15 cellular contexts compared by ENCODE assay signal in the genomic region with DNA sequence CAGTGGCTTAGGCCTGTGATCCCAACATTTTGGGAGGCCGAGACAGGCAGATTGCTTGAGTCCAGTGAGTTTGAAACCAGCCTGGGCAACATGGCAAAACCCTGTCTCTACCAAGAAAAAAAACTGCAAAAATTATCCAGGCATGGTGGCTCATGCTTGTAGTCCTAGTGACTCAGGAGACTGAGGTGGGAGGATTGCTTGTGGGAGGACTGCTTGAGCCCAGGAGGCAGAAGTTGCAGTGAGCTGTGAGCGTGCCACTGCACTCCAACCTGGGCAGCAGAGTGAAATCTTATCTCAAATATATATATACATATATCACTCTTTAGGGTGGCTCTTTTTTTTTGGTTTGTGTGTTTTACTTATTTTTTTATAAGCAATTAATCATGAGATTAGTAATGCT.
A peak's percentile ranks its signal among the peaks of the same experiment; 100 is the strongest.
DNase-seq lines count a peak whose midpoint lies in the region; ATAC-seq, FAIRE-seq and TF ChIP-seq lines count a peak whose summit lies in the region.
"Had no signal": no experiment of that assay in that cellular context is flagged by ENCODE, and none has a peak within 500 bp of the region (broad histone marks: within the 10 kb centered on the region; RNA-seq: fewer than 3 reads in every experiment).

No MANE protein-coding gene starts in this region.

- no peak for ATAC-seq in A549
- ATAC-seq in SK-N-SH treated with all-trans-retinoic acid at 6 μM for 48 hours, result no peak
- ATAC-seq in HG02642 (IDR thresholded peaks at IDR 0.05; ENCODE audit: poor library complexity, unreplicated experiment), result no peak
- ATAC-seq: GM12878, HCT116 had no signal

- WGBS in A549 (ENCODE audit: missing lambda C conversion rate), result 91% methylated on average over 2 of the region's 2 CpGs

- TF ChIP-seq POLR2A in A549 (IDR thresholded peaks at IDR 0.05; ENCODE audit: low read length), result no peak

- no peak overlapping the region for H3K4me3 ChIP-seq in A549
- H3K4me3 ChIP-seq: GM12878, GM23248 had no signal

- POLR2A ChIA-PET in A549 (lab: Yijun Ruan, JAX), result no interaction called here

- FAIRE-seq in A549 (lab: Jason Lieb, UNC), result no peak
- FAIRE-seq: GM12878, H54 had no signal

- DNase-seq in A549 (ENCODE audit: low read depth in 1 of 2, low spot score in 1 of 2), result no peak
- peak; percentile 9 for DNase-seq in OCI-M1 (lab: John Stamatoyannopoulos, UW)
- DNase-seq in kidney tubule cell (ENCODE audit: low spot score), result peak; percentile 30
- peak; percentile 23 for DNase-seq in renal cortical epithelial cell (ENCODE audit: low read depth)
- DNase-seq in stimulated activated CD4-positive, alpha-beta T cell treated with anti-CD3 and anti-CD28 coated beads, Interleukin-15, amount 100 ng/mL, for 24 hours, result no peak
- DNase-seq: 8988T; C1 segment of cervical spinal cord; CD4-positive, alpha-beta T cell; DMS79; GM23248 had no signal

- peak overlapping the region; percentile 45; the same call in 1 of the 3 replicates for H3K4me2 ChIP-seq in A549

- H3K9me3 ChIP-seq in A549, result 0 out of 3 replicates have a peak, but pooled peaks cover 4% of the 10 kb centered on the region

- H3K4me1 ChIP-seq in A549, result peaks cover 13% of the 10 kb centered on the region; the same call in 2 of the 3 replicates

- no peak overlapping the region for H3K27ac ChIP-seq in A549
- H3K27ac ChIP-seq: GM23248 had no signal

- TF ChIP-seq EP300 in A549 (IDR thresholded peaks at IDR 0.05), result no peak

- TF ChIP-seq RAD21 in A549 (conservative IDR thresholded peaks at IDR 0.05 in 1 of 2, IDR thresholded peaks at IDR 0.05 in 1 of 2), result no peak

- CTCF ChIA-PET in A549 (lab: Yijun Ruan, JAX), result no interaction called here

- no peak for TF ChIP-seq CTCF in A549 (IDR thresholded peaks at IDR 0.05)

TF ChIP-seq in A549, 52 proteins besides CTCF, POLR2A, EP300 and RAD21:
- TF ChIP-seq CHD4 (IDR thresholded peaks at IDR 0.05; ENCODE audit: borderline replicate concordance), result no peak
- TF ChIP-seq, protein P1, sequence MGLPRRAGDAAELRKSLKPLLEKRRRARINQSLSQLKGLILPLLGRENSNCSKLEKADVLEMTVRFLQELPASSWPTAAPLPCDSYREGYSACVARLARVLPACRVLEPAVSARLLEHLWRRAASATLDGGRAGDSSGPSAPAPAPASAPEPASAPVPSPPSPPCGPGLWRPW (IDR thresholded peaks at IDR 0.05), result no peak
- TF ChIP-seq ZFP36 (IDR thresholded peaks at IDR 0.05; ENCODE audit: borderline replicate concordance, partially characterized antibody), result no peak
- no peak for TF ChIP-seq RCOR1 (IDR thresholded peaks at IDR 0.05; ENCODE audit: low read depth, low read length)
- no peak for TF ChIP-seq PBX3 (IDR thresholded peaks at IDR 0.05)
- no peak for TF ChIP-seq BHLHE40 (IDR thresholded peaks at IDR 0.05; ENCODE audit: low read depth, low read length)
- TF ChIP-seq TP53 (CRISPR knock-in tag; IDR thresholded peaks at IDR 0.05), result no peak
- TF ChIP-seq EHF (CRISPR knock-in tag; IDR thresholded peaks at IDR 0.05), result no peak
- no peak for TF ChIP-seq SREBF2 (IDR thresholded peaks at IDR 0.05)
- no peak for TF ChIP-seq ZSCAN20 (CRISPR knock-in tag; IDR thresholded peaks at IDR 0.05)
- TF ChIP-seq CEBPB (IDR thresholded peaks at IDR 0.05), result no peak
- no peak for TF ChIP-seq FOXS1 (CRISPR knock-in tag; IDR thresholded peaks at IDR 0.05)

TF ChIP-seq in SK-N-SH treated with all-trans-retinoic acid at 6 μM for 48 hours, 23 proteins besides CTCF, POLR2A, EP300 and RAD21:
- TF ChIP-seq ISL1 (CRISPR knock-in tag; IDR thresholded peaks at IDR 0.05) (no peak), ZNF8 (CRISPR knock-in tag; IDR thresholded peaks at IDR 0.05) (no peak), SNAI2 (CRISPR knock-in tag; IDR thresholded peaks at IDR 0.05) (no peak), ESRRG (CRISPR knock-in tag; IDR thresholded peaks at IDR 0.05) (no peak), TCF4 (CRISPR knock-in tag; IDR thresholded peaks at IDR 0.05; ENCODE audit: borderline replicate concordance) (no peak)
- TF ChIP-seq, protein P2, sequence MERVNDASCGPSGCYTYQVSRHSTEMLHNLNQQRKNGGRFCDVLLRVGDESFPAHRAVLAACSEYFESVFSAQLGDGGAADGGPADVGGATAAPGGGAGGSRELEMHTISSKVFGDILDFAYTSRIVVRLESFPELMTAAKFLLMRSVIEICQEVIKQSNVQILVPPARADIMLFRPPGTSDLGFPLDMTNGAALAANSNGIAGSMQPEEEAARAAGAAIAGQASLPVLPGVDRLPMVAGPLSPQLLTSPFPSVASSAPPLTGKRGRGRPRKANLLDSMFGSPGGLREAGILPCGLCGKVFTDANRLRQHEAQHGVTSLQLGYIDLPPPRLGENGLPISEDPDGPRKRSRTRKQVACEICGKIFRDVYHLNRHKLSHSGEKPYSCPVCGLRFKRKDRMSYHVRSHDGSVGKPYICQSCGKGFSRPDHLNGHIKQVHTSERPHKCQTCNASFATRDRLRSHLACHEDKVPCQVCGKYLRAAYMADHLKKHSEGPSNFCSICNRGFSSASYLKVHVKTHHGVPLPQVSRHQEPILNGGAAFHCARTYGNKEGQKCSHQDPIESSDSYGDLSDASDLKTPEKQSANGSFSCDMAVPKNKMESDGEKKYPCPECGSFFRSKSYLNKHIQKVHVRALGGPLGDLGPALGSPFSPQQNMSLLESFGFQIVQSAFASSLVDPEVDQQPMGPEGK (CRISPR knock-in tag; IDR thresholded peaks at IDR 0.05; ENCODE audit: borderline replicate concordance), result no peak
- TF ChIP-seq, protein P3, sequence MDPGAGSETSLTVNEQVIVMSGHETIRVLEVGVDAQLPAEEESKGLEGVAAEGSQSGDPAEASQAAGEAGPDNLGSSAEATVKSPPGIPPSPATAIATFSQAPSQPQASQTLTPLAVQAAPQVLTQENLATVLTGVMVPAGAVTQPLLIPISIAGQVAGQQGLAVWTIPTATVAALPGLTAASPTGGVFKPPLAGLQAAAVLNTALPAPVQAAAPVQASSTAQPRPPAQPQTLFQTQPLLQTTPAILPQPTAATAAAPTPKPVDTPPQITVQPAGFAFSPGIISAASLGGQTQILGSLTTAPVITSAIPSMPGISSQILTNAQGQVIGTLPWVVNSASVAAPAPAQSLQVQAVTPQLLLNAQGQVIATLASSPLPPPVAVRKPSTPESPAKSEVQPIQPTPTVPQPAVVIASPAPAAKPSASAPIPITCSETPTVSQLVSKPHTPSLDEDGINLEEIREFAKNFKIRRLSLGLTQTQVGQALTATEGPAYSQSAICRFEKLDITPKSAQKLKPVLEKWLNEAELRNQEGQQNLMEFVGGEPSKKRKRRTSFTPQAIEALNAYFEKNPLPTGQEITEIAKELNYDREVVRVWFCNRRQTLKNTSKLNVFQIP (CRISPR knock-in tag; IDR thresholded peaks at IDR 0.05; ENCODE audit: borderline replicate concordance, low read depth), result no peak
TF ChIP-seq in SK-N-SH treated with all-trans-retinoic acid at 6 μM for 48 hours: peak in this region for 0.

Comparison
In these comparisons a context has a peak if more than half of its experiments do, and no peak if none do; other contexts are left out.
1. DNase-seq: peak in OCI-M1 (single experiment), kidney tubule cell (single experiment) and renal cortical epithelial cell (single experiment); none in A549 (0 of 2) and stimulated activated CD4-positive, alpha-beta T cell treated with anti-CD3 and anti-CD28 coated beads, Interleukin-15, amount 100 ng/mL, for 24 hours (single experiment).